11 cellular contexts compared by ENCODE assay signal in genomic region chr1:1842360-1843146, GRCh38. TPM values are rescaled to one million over a fixed set of nuclear protein-coding genes. Genes with fewer than 3 reads are reported as not detected.
DNase-seq lines count a peak whose midpoint lies in the region; ATAC-seq, FAIRE-seq and TF ChIP-seq lines count a peak whose summit lies in the region.
"Had no signal": no experiment of that assay in that cellular context is flagged by ENCODE, and none has a peak within 500 bp of the region (broad histone marks: within the 10 kb centered on the region; RNA-seq: fewer than 3 reads in every experiment).

No MANE protein-coding gene starts in this region.

- TF ChIP-seq CTCF in endothelial cell of umbilical vein (IDR thresholded peaks at IDR 0.05; ENCODE audit: extremely low read depth in 1 of 2, insufficient read depth in 1 of 2, low read depth in 1 of 2, low read length in 2 of 2) (no peak), upper lobe of right lung (IDR thresholded peaks at IDR 0.05) (peak; percentile 0), endothelial cell (IDR thresholded peaks at IDR 0.05; ENCODE audit: unreplicated experiment) (no peak)

- H4K20me1 ChIP-seq in endothelial cell of umbilical vein (replicated peaks; ENCODE audit: control insufficient read depth, extremely low read depth, insufficient read depth, low read length): peaks cover 24% of the 10 kb centered on the region

- no peak for ATAC-seq in stimulated activated naive CD8-positive, alpha-beta T cell treated with anti-CD3 and anti-CD28 coated beads, Interleukin-15, amount 100 ng/mL, for 72 hours
- no peak for ATAC-seq in upper lobe of right lung
- no peak for ATAC-seq in HG03439 (IDR thresholded peaks at IDR 0.05; ENCODE audit: unreplicated experiment)

- H3K9me3 Mint-ChIP-seq in stimulated activated naive CD8-positive, alpha-beta T cell treated with anti-CD3 and anti-CD28 coated beads, Interleukin-15, Interleukin-2, amounts not matched to agents 100 ng/mL and 50 ng/mL, for 24 hours: no peaks in the 10 kb centered on the region
- H3K9me3 Mint-ChIP-seq in stimulated activated naive CD8-positive, alpha-beta T cell treated with anti-CD3 and anti-CD28 coated beads, Interleukin-15, amount 100 ng/mL, for 72 hours: no peaks in the 10 kb centered on the region
- H3K9me3 Mint-ChIP-seq in endothelial cell (ENCODE audit: unreplicated experiment): no peaks in the 10 kb centered on the region

- no TSS peak for BruUV-seq in endothelial cell of umbilical vein (replicated peaks; lab: Mats Ljungman, UMichigan)

- H3K4me1 ChIP-seq in endothelial cell of umbilical vein (ENCODE audit: control insufficient read depth, extremely low read depth, insufficient read depth, low read length): peaks cover 7% of the 10 kb centered on the region
- peaks cover 51% of the 10 kb centered on the region for H3K4me1 ChIP-seq in upper lobe of right lung

- no peak overlapping the region for H3K9ac ChIP-seq in endothelial cell of umbilical vein (replicated peaks; ENCODE audit: extremely low read depth, insufficient read depth, low read length)

- H3K27ac ChIP-seq in endothelial cell of umbilical vein (ENCODE audit: insufficient read depth, low read depth, low read length) (no peak overlapping the region), upper lobe of right lung (no peak overlapping the region)

- H3K4me3 Mint-ChIP-seq in stimulated activated naive CD8-positive, alpha-beta T cell treated with anti-CD3 and anti-CD28 coated beads, Interleukin-15, Interleukin-2, amounts not matched to agents 100 ng/mL and 50 ng/mL, for 24 hours: no peak overlapping the region
- H3K4me3 Mint-ChIP-seq in stimulated activated naive CD8-positive, alpha-beta T cell treated with anti-CD3 and anti-CD28 coated beads, Interleukin-15, amount 100 ng/mL, for 72 hours: no peak overlapping the region
- no peak overlapping the region for H3K4me3 Mint-ChIP-seq in endothelial cell (ENCODE audit: unreplicated experiment)

- no peak overlapping the region for H3K4me2 ChIP-seq in endothelial cell of umbilical vein (ENCODE audit: insufficient read depth, low read length)

- H3K36me3 Mint-ChIP-seq in stimulated activated naive CD8-positive, alpha-beta T cell treated with anti-CD3 and anti-CD28 coated beads, Interleukin-15, Interleukin-2, amounts not matched to agents 100 ng/mL and 50 ng/mL, for 24 hours (ENCODE audit: low read depth): peaks cover 20% of the 10 kb centered on the region
- peaks cover 12% of the 10 kb centered on the region for H3K36me3 Mint-ChIP-seq in endothelial cell (ENCODE audit: low read depth, unreplicated experiment)

- H3K9me1 ChIP-seq in endothelial cell of umbilical vein (replicated peaks; ENCODE audit: control insufficient read depth, extremely low read depth, insufficient read depth, low read length): no peaks in the 10 kb centered on the region

- H3K27ac Mint-ChIP-seq in stimulated activated naive CD8-positive, alpha-beta T cell treated with anti-CD3 and anti-CD28 coated beads, Interleukin-15, Interleukin-2, amounts not matched to agents 100 ng/mL and 50 ng/mL, for 24 hours: peak overlapping the region; percentile 66
- H3K27ac Mint-ChIP-seq in stimulated activated naive CD8-positive, alpha-beta T cell treated with anti-CD3 and anti-CD28 coated beads, Interleukin-15, amount 100 ng/mL, for 72 hours: no peak overlapping the region
- H3K27ac Mint-ChIP-seq in endothelial cell (ENCODE audit: unreplicated experiment): no peak overlapping the region

- dilution Hi-C loops in endothelial cell of umbilical vein (cut with MboI; ENCODE audit: extremely low pct_ligation_motif_present, low sequenced_read_pairs): no loop called here

- no peak overlapping the region for H2AFZ ChIP-seq in endothelial cell of umbilical vein (ENCODE audit: low read depth, low read length)

- no peak for DNase-seq in stimulated activated naive CD8-positive, alpha-beta T cell treated with anti-CD3 and anti-CD28 coated beads, Interleukin-15, amount 100 ng/mL, for 72 hours
- DNase-seq in NCI-H2227 (lab: John Stamatoyannopoulos, UW; ENCODE audit: unreplicated experiment): peak; percentile 21
- no peak for DNase-seq in endothelial cell of umbilical vein (ENCODE audit: low read depth, low spot score)
- DNase-seq in upper lobe of right lung: no peak
- no peak for DNase-seq in activated CD4-positive, CD25-positive, alpha-beta regulatory T cell treated with anti-CD3 and anti-CD28 coated beads, Interleukin-2, amount 50 U/mL, for 72 hours
- DNase-seq in endothelial cell (ENCODE audit: low spot score): no peak
- DNase-seq: amniotic stem cell, NCI-H1930 had no signal

- H3K9me3 ChIP-seq in endothelial cell of umbilical vein (replicated peaks; ENCODE audit: control insufficient read depth, insufficient read depth, low read length) (no peaks in the 10 kb centered on the region), upper lobe of right lung (no peaks in the 10 kb centered on the region)

- H3K27me3 ChIP-seq in endothelial cell of umbilical vein (ENCODE audit: control insufficient read depth in 2 of 2, insufficient read depth in 2 of 2, low read length in 2 of 2): no peaks in the 10 kb centered on the region
- H3K27me3 ChIP-seq in upper lobe of right lung: no peaks in the 10 kb centered on the region

- CTCF ChIA-PET in endothelial cell of umbilical vein (lab: Charles Lee): interaction anchor here (2.4 kb wide), 1 partner anchor 63 kb away, joined by 9 read pairs; no protein-coding TSS in a partner anchor

- no peak overlapping the region for H3K4me3 ChIP-seq in endothelial cell of umbilical vein (replicated peaks in 1 of 3; ENCODE audit: insufficient read depth in 1 of 3, low read depth in 1 of 3, low read length in 3 of 3)
- H3K4me3 ChIP-seq in upper lobe of right lung: no peak overlapping the region

- no peaks in the 10 kb centered on the region for H3K27me3 Mint-ChIP-seq in stimulated activated naive CD8-positive, alpha-beta T cell treated with anti-CD3 and anti-CD28 coated beads, Interleukin-15, Interleukin-2, amounts not matched to agents 100 ng/mL and 50 ng/mL, for 24 hours
- H3K27me3 Mint-ChIP-seq in stimulated activated naive CD8-positive, alpha-beta T cell treated with anti-CD3 and anti-CD28 coated beads, Interleukin-15, amount 100 ng/mL, for 72 hours: no peaks in the 10 kb centered on the region
- H3K27me3 Mint-ChIP-seq in endothelial cell (ENCODE audit: unreplicated experiment): peaks cover 6% of the 10 kb centered on the region

- peaks cover 98% of the 10 kb centered on the region for H3K79me2 ChIP-seq in endothelial cell of umbilical vein (ENCODE audit: control insufficient read depth, insufficient read depth, low read length)

- H3K36me3 ChIP-seq in endothelial cell of umbilical vein (ENCODE audit: control insufficient read depth in 2 of 2, extremely low read depth in 1 of 2, insufficient read depth in 2 of 2, low read length in 2 of 2): peaks cover 0 to 2% of the 10 kb centered on the region in 2 experiments
- peaks cover 4% of the 10 kb centered on the region for H3K36me3 ChIP-seq in upper lobe of right lung

- no peak for TF ChIP-seq POLR2A in endothelial cell of umbilical vein (IDR thresholded peaks at IDR 0.05; ENCODE audit: low read depth, low read length)

- FAIRE-seq in endothelial cell of umbilical vein (lab: Jason Lieb, UNC): peak; percentile 15
- FAIRE-seq: TTC549 had no signal

- POLR2A ChIA-PET in endothelial cell of umbilical vein (lab: Charles Lee): no interaction called here

- intact Hi-C loops in endothelial cell of umbilical vein (cut with micrococcal nuclease) (no loop called here), upper lobe of right lung (cut with DNase I) (no loop called here)

- H3K4me1 Mint-ChIP-seq in stimulated activated naive CD8-positive, alpha-beta T cell treated with anti-CD3 and anti-CD28 coated beads, Interleukin-15, Interleukin-2, amounts not matched to agents 100 ng/mL and 50 ng/mL, for 24 hours (ENCODE audit: low read depth): peaks cover 56% of the 10 kb centered on the region
- peaks cover 59% of the 10 kb centered on the region for H3K4me1 Mint-ChIP-seq in stimulated activated naive CD8-positive, alpha-beta T cell treated with anti-CD3 and anti-CD28 coated beads, Interleukin-15, amount 100 ng/mL, for 72 hours
- H3K4me1 Mint-ChIP-seq in endothelial cell (ENCODE audit: unreplicated experiment): peaks cover 12% of the 10 kb centered on the region

TF ChIP-seq in endothelial cell of umbilical vein, 7 proteins besides CTCF, POLR2A, EP300 and RAD21:
- no peak for TF ChIP-seq JUN (IDR thresholded peaks at IDR 0.05; ENCODE audit: borderline replicate concordance, insufficient read depth, insufficient read length, low read depth)
- TF ChIP-seq GATA2 (IDR thresholded peaks at IDR 0.05; ENCODE audit: insufficient read depth, insufficient read length, low read depth, low read length): no peak
- TF ChIP-seq POLR2AphosphoS5 (IDR thresholded peaks at IDR 0.05; ENCODE audit: insufficient read depth, low read depth, low read length): no peak
- no peak for TF ChIP-seq EZH2 (IDR thresholded peaks at IDR 0.05; ENCODE audit: borderline replicate concordance, low read depth, low read length, severe bottlenecking)
- no peak for TF ChIP-seq MAX (IDR thresholded peaks at IDR 0.05; ENCODE audit: insufficient read depth, insufficient read length)
- TF ChIP-seq FOS (IDR thresholded peaks at IDR 0.05; ENCODE audit: borderline replicate concordance, insufficient read depth, low read length): no peak
- no peak for TF ChIP-seq MYC (IDR thresholded peaks at IDR 0.05; ENCODE audit: low read depth, low read length)

RNA-seq across cellular contexts. Expression of gene GNB1, which starts 48.3 kb away (rescaled TPM):
- total RNA-seq in endothelial cell of umbilical vein: 519 and 529 TPM in 2 replicates
- 460 and 501 TPM in 2 replicates for polyA plus RNA-seq in endothelial cell of umbilical vein
- polyA plus RNA-seq in endothelial cell of umbilical vein (2011; cell fraction: cytosol; rRNA removed): 434 and 501 TPM in 2 replicates
- 332 and 347 TPM in 2 replicates for polyA plus RNA-seq in endothelial cell of umbilical vein (2011; cell fraction: nucleus; rRNA removed)
- polyA plus RNA-seq in endothelial cell of umbilical vein (2012): 344 and 385 TPM in 2 replicates
- 661 and 736 TPM in 2 replicates for polyA minus RNA-seq in endothelial cell of umbilical vein
- 141 TPM for polyA minus RNA-seq in endothelial cell of umbilical vein (2011; cell fraction: cytosol; rRNA and poly(A)+ RNA removed)
- 164 and 199 TPM in 2 replicates for polyA minus RNA-seq in endothelial cell of umbilical vein (2011; cell fraction: nucleus; rRNA and poly(A)+ RNA removed)
- 328 TPM for total RNA-seq in upper lobe of right lung
- 427 TPM for total RNA-seq in endothelial cell (ENCODE audit: unreplicated experiment)
